In genomic region chr6:111399600-111399999, GRCh38 we compare ENCODE assay signal across 24 cellular contexts.
"Had no signal": no experiment of that assay in that cellular context is flagged by ENCODE, and none has a peak within 500 bp of the region (broad histone marks: within the 10 kb centered on the region; RNA-seq: fewer than 3 reads in every experiment).

No MANE protein-coding gene starts in this region.

- H3K4me1 Mint-ChIP-seq: activated CD4-positive, alpha-beta T cell treated with anti-CD3 and anti-CD28 coated beads, Interleukin-2, amount 10 ng/mL, durations not matched to agents 7 days and 5 days; endodermal cell; nephron progenitor cell; WTC11 had no signal

- H3K9me3 ChIP-seq: body of pancreas, pancreas, psoas muscle, testis, vagina had no signal

- H3K9me3 Mint-ChIP-seq: activated CD4-positive, alpha-beta T cell treated with anti-CD3 and anti-CD28 coated beads, Interleukin-2, amount 10 ng/mL, durations not matched to agents 7 days and 5 days; activated naive CD4-positive, alpha-beta T cell treated with anti-CD3 and anti-CD28 coated beads for 36 hours; activated T-cell treated with anti-CD3 and anti-CD28 coated beads, Interleukin-2, amount 50 U/mL, for 24 hours; T-helper 1 cell treated with Interleukin-12 subunit alpha and Interleukin-12 subunit beta and Interleukin-4 antibody, amounts not matched to agents 30 μg/mL and 1 μg/mL, for 36 hours had no signal

- H3K27me3 ChIP-seq: body of pancreas, cardiac muscle cell, heart left ventricle, pancreas, right atrium auricular region, testis, vagina had no signal

- H3K4me3 ChIP-seq: body of pancreas, cardiac muscle cell, heart left ventricle, pancreas, psoas muscle, right atrium auricular region, testis, vagina had no signal

- H3K27ac ChIP-seq: body of pancreas, cardiac muscle cell, epithelial cell of prostate, heart left ventricle, pancreas, psoas muscle, right atrium auricular region, testis, vagina had no signal

- H3K4me1 ChIP-seq: body of pancreas, heart left ventricle, pancreas, psoas muscle, right atrium auricular region, testis, vagina had no signal

- H3K4me3 Mint-ChIP-seq: activated CD4-positive, alpha-beta T cell treated with anti-CD3 and anti-CD28 coated beads, Interleukin-2, amount 10 ng/mL, durations not matched to agents 7 days and 5 days; activated naive CD4-positive, alpha-beta T cell treated with anti-CD3 and anti-CD28 coated beads for 36 hours; activated T-cell treated with anti-CD3 and anti-CD28 coated beads, Interleukin-2, amount 50 U/mL, for 24 hours; endodermal cell; nephron progenitor cell; T-helper 1 cell treated with Interleukin-12 subunit alpha and Interleukin-12 subunit beta and Interleukin-4 antibody, amounts not matched to agents 30 μg/mL and 1 μg/mL, for 36 hours; WTC11 had no signal

- ATAC-seq: body of pancreas, heart left ventricle, left colon, pancreas, psoas muscle, WTC11 had no signal

- DNase-seq: activated CD4-positive, alpha-beta T cell treated with anti-CD3 and anti-CD28 coated beads, Interleukin-2, amount 10 ng/mL, durations not matched to agents 7 days and 5 days; activated naive CD4-positive, alpha-beta T cell treated with anti-CD3 and anti-CD28 coated beads for 36 hours; activated T-cell treated with anti-CD3 and anti-CD28 coated beads, Interleukin-2, amount 50 U/mL, for 24 hours; anterior cingulate cortex; body of pancreas; cortex of kidney; endodermal cell; heart left ventricle; islet precursor cell; left colon; mesenchymal stem cell; nephron progenitor cell; pancreas; psoas muscle; stimulated activated CD4-positive, alpha-beta T cell treated with anti-CD3 and anti-CD28 coated beads, Interleukin-12 subunit alpha, Interleukin-12 subunit beta, amount 100 ng/mL, for 4 hours; stimulated activated CD4-positive, alpha-beta T cell treated with anti-CD3 and anti-CD28 coated beads, Interleukin-4, amount 100 ng/mL, for 4 hours; T1000; testis had no signal

- H3K27ac Mint-ChIP-seq: activated CD4-positive, alpha-beta T cell treated with anti-CD3 and anti-CD28 coated beads, Interleukin-2, amount 10 ng/mL, durations not matched to agents 7 days and 5 days; activated naive CD4-positive, alpha-beta T cell treated with anti-CD3 and anti-CD28 coated beads for 36 hours; activated T-cell treated with anti-CD3 and anti-CD28 coated beads, Interleukin-2, amount 50 U/mL, for 24 hours; endodermal cell; nephron progenitor cell; T-helper 1 cell treated with Interleukin-12 subunit alpha and Interleukin-12 subunit beta and Interleukin-4 antibody, amounts not matched to agents 30 μg/mL and 1 μg/mL, for 36 hours; WTC11 had no signal

- H3K27me3 Mint-ChIP-seq: activated CD4-positive, alpha-beta T cell treated with anti-CD3 and anti-CD28 coated beads, Interleukin-2, amount 10 ng/mL, durations not matched to agents 7 days and 5 days; activated T-cell treated with anti-CD3 and anti-CD28 coated beads, Interleukin-2, amount 50 U/mL, for 24 hours had no signal
